In genomic region chr11:86743223-86744118, GRCh38 we compare ENCODE assay signal across 1 cellular context.
TF ChIP-seq lines count a peak whose summit lies in the region.

No MANE protein-coding gene starts in this region.

TF ChIP-seq in K562, 482 proteins besides CTCF, POLR2A, EP300 and RAD21 (continued from another document and continues in another):
- TF ChIP-seq MAFG (tag; conservative IDR thresholded peaks at IDR 0.05) (peak; percentile 84), CCNT2 (IDR thresholded peaks at IDR 0.05; ENCODE audit: borderline replicate concordance, extremely low read depth, insufficient read length, low read depth, low read length) (no peak), BRD4 (IDR thresholded peaks at IDR 0.05) (no peak), C11orf30 (IDR thresholded peaks at IDR 0.05; ENCODE audit: low read depth) (peak; percentile 91), PHF21A (IDR thresholded peaks at IDR 0.05; ENCODE audit: borderline replicate concordance, low read depth) (no peak), CAMTA2 (CRISPR knock-in tag; conservative IDR thresholded peaks at IDR 0.05) (no peak), EZH2 (IDR thresholded peaks at IDR 0.05; ENCODE audit: borderline replicate concordance, low read depth, low read length) (no peak), SFPQ (IDR thresholded peaks at IDR 0.05; ENCODE audit: low read depth, low read length) (no peak), ATF6 (CRISPR knock-in tag; IDR thresholded peaks at IDR 0.05) (no peak), NONO (IDR thresholded peaks at IDR 0.05; ENCODE audit: low read depth in 2 of 2, low read length in 1 of 2) (0 out of 4 replicates have a peak, but pooled peaks of 1 of the 2 experiments have one; percentile 14), OTX1 (CRISPR knock-in tag; IDR thresholded peaks at IDR 0.05) (no peak), NUFIP1 (IDR thresholded peaks at IDR 0.05; ENCODE audit: partially characterized antibody) (no peak), SPI1 (IDR thresholded peaks at IDR 0.05; ENCODE audit: borderline replicate concordance, low read depth, low read length) (no peak), L3MBTL2 (IDR thresholded peaks at IDR 0.05) (peak; percentile 42; the same call in 1 of the 2 replicates), ZNF589 (CRISPR knock-in tag; IDR thresholded peaks at IDR 0.05; ENCODE audit: low read depth) (no peak; the same call in 1 of the 2 replicates), U2AF2 (optimal IDR thresholded peaks at IDR 0.05; ENCODE audit: low read depth, low read length) (no peak), TBL1XR1 (IDR thresholded peaks at IDR 0.05; ENCODE audit: low read length in 2 of 2) (peak in 1 of 2 experiments; percentile 67; a peak in 1 of 4 replicates), COPS2 (conservative IDR thresholded peaks at IDR 0.05) (no peak), SMARCE1 (IDR thresholded peaks at IDR 0.05) (peak; percentile 95), KHSRP (IDR thresholded peaks at IDR 0.05) (no peak), BACH1 (tag; IDR thresholded peaks at IDR 0.05) (peak; percentile 95), GABPA (tag; conservative IDR thresholded peaks at IDR 0.05; ENCODE audit: low read depth) (peak; percentile 9; the same call in 1 of the 2 replicates), ZFX (CRISPR knock-in tag; IDR thresholded peaks at IDR 0.05) (no peak), CBX1 (IDR thresholded peaks at IDR 0.05; ENCODE audit: low read depth) (no peak), NEUROD1 (IDR thresholded peaks at IDR 0.05; ENCODE audit: borderline replicate concordance, low read depth, low read length, partially characterized antibody) (peak; percentile 76), SMARCA4 (IDR thresholded peaks at IDR 0.05) (peak; percentile 93), CEBPG (CRISPR knock-in tag; IDR thresholded peaks at IDR 0.05) (no peak), CEBPG (tag; conservative IDR thresholded peaks at IDR 0.05 in 1 of 2, IDR thresholded peaks at IDR 0.05 in 1 of 2) (peak; percentile 52 to 70), EP400 (IDR thresholded peaks at IDR 0.05) (no peak; the same call in 1 of the 2 replicates), ZC3H11A (IDR thresholded peaks at IDR 0.05; ENCODE audit: low read depth, low read length) (no peak), ETV1 (tag; conservative IDR thresholded peaks at IDR 0.05; ENCODE audit: low read depth) (peak; percentile 41), ZFP30 (CRISPR knock-in tag; IDR thresholded peaks at IDR 0.05; ENCODE audit: borderline replicate concordance) (no peak), ZNF431 (CRISPR knock-in tag; IDR thresholded peaks at IDR 0.05) (no peak), SRF (CRISPR knock-in tag; IDR thresholded peaks at IDR 0.05) (no peak), CLOCK (CRISPR knock-in tag; IDR thresholded peaks at IDR 0.05; ENCODE audit: borderline replicate concordance) (no peak), KDM1A (IDR thresholded peaks at IDR 0.05) (peak; percentile 96 to 97), ZNF311 (CRISPR knock-in tag; IDR thresholded peaks at IDR 0.05) (peak; percentile 69; the same call in 1 of the 2 replicates), POLR2AphosphoS2 (IDR thresholded peaks at IDR 0.05; ENCODE audit: low read length) (no peak), TARDBP (IDR thresholded peaks at IDR 0.05) (no peak), BRF1 (IDR thresholded peaks at IDR 0.05; ENCODE audit: borderline replicate concordance, extremely low read depth, insufficient read length) (no peak), KLF13 (tag; IDR thresholded peaks at IDR 0.05; ENCODE audit: borderline replicate concordance, low read depth) (0 out of 2 replicates have a peak, but pooled peaks have one; percentile 4)
- TF ChIP-seq, protein P1, sequence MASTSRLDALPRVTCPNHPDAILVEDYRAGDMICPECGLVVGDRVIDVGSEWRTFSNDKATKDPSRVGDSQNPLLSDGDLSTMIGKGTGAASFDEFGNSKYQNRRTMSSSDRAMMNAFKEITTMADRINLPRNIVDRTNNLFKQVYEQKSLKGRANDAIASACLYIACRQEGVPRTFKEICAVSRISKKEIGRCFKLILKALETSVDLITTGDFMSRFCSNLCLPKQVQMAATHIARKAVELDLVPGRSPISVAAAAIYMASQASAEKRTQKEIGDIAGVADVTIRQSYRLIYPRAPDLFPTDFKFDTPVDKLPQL (IDR thresholded peaks at IDR 0.05; ENCODE audit: extremely low read depth, insufficient read length), result no peak
- TF ChIP-seq, protein P2, sequence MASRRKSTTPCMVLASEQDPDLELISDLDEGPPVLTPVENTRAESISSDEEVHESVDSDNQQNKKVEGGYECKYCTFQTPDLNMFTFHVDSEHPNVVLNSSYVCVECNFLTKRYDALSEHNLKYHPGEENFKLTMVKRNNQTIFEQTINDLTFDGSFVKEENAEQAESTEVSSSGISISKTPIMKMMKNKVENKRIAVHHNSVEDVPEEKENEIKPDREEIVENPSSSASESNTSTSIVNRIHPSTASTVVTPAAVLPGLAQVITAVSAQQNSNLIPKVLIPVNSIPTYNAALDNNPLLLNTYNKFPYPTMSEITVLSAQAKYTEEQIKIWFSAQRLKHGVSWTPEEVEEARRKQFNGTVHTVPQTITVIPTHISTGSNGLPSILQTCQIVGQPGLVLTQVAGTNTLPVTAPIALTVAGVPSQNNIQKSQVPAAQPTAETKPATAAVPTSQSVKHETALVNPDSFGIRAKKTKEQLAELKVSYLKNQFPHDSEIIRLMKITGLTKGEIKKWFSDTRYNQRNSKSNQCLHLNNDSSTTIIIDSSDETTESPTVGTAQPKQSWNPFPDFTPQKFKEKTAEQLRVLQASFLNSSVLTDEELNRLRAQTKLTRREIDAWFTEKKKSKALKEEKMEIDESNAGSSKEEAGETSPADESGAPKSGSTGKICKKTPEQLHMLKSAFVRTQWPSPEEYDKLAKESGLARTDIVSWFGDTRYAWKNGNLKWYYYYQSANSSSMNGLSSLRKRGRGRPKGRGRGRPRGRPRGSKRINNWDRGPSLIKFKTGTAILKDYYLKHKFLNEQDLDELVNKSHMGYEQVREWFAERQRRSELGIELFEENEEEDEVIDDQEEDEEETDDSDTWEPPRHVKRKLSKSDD (conservative IDR thresholded peaks at IDR 0.05; ENCODE audit: low read length), result no peak
- TF ChIP-seq, protein P3, sequence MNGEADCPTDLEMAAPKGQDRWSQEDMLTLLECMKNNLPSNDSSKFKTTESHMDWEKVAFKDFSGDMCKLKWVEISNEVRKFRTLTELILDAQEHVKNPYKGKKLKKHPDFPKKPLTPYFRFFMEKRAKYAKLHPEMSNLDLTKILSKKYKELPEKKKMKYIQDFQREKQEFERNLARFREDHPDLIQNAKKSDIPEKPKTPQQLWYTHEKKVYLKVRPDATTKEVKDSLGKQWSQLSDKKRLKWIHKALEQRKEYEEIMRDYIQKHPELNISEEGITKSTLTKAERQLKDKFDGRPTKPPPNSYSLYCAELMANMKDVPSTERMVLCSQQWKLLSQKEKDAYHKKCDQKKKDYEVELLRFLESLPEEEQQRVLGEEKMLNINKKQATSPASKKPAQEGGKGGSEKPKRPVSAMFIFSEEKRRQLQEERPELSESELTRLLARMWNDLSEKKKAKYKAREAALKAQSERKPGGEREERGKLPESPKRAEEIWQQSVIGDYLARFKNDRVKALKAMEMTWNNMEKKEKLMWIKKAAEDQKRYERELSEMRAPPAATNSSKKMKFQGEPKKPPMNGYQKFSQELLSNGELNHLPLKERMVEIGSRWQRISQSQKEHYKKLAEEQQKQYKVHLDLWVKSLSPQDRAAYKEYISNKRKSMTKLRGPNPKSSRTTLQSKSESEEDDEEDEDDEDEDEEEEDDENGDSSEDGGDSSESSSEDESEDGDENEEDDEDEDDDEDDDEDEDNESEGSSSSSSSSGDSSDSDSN (IDR thresholded peaks at IDR 0.05; ENCODE audit: borderline replicate concordance in 1 of 2, low read depth in 2 of 2, low read length in 2 of 2), result 0 out of 4 replicates have a peak, but pooled peaks of 1 of the 2 experiments have one; percentile 50
- TF ChIP-seq, protein P4, sequence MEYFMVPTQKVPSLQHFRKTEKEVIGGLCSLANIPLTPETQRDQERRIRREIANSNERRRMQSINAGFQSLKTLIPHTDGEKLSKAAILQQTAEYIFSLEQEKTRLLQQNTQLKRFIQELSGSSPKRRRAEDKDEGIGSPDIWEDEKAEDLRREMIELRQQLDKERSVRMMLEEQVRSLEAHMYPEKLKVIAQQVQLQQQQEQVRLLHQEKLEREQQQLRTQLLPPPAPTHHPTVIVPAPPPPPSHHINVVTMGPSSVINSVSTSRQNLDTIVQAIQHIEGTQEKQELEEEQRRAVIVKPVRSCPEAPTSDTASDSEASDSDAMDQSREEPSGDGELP (CRISPR knock-in tag; IDR thresholded peaks at IDR 0.05; ENCODE audit: borderline replicate concordance), result no peak
- TF ChIP-seq, protein P5, sequence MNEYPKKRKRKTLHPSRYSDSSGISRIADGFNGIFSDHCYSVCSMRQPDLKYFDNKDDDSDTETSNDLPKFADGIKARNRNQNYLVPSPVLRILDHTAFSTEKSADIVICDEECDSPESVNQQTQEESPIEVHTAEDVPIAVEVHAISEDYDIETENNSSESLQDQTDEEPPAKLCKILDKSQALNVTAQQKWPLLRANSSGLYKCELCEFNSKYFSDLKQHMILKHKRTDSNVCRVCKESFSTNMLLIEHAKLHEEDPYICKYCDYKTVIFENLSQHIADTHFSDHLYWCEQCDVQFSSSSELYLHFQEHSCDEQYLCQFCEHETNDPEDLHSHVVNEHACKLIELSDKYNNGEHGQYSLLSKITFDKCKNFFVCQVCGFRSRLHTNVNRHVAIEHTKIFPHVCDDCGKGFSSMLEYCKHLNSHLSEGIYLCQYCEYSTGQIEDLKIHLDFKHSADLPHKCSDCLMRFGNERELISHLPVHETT (CRISPR knock-in tag; conservative IDR thresholded peaks at IDR 0.05 in 1 of 2, IDR thresholded peaks at IDR 0.05 in 1 of 2), result peak in 1 of 2 experiments; percentile 31; a peak in 1 of 4 replicates
- TF ChIP-seq, protein P6, sequence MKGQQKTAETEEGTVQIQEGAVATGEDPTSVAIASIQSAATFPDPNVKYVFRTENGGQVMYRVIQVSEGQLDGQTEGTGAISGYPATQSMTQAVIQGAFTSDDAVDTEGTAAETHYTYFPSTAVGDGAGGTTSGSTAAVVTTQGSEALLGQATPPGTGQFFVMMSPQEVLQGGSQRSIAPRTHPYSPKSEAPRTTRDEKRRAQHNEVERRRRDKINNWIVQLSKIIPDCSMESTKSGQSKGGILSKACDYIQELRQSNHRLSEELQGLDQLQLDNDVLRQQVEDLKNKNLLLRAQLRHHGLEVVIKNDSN (CRISPR knock-in tag; IDR thresholded peaks at IDR 0.05), result no peak
- TF ChIP-seq, protein P7, sequence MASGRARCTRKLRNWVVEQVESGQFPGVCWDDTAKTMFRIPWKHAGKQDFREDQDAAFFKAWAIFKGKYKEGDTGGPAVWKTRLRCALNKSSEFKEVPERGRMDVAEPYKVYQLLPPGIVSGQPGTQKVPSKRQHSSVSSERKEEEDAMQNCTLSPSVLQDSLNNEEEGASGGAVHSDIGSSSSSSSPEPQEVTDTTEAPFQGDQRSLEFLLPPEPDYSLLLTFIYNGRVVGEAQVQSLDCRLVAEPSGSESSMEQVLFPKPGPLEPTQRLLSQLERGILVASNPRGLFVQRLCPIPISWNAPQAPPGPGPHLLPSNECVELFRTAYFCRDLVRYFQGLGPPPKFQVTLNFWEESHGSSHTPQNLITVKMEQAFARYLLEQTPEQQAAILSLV (tag; IDR thresholded peaks at IDR 0.05), result no peak
- TF ChIP-seq, protein P8, sequence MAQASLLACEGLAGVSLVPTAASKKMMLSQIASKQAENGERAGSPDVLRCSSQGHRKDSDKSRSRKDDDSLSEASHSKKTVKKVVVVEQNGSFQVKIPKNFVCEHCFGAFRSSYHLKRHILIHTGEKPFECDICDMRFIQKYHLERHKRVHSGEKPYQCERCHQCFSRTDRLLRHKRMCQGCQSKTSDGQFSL (CRISPR knock-in tag; IDR thresholded peaks at IDR 0.05), result 0 out of 2 replicates have a peak, but pooled peaks have one; percentile 4
- TF ChIP-seq, protein P8 (tag; IDR thresholded peaks at IDR 0.05), result no peak
